ENCODE assay signal across 1 cellular context in the genomic region with DNA sequence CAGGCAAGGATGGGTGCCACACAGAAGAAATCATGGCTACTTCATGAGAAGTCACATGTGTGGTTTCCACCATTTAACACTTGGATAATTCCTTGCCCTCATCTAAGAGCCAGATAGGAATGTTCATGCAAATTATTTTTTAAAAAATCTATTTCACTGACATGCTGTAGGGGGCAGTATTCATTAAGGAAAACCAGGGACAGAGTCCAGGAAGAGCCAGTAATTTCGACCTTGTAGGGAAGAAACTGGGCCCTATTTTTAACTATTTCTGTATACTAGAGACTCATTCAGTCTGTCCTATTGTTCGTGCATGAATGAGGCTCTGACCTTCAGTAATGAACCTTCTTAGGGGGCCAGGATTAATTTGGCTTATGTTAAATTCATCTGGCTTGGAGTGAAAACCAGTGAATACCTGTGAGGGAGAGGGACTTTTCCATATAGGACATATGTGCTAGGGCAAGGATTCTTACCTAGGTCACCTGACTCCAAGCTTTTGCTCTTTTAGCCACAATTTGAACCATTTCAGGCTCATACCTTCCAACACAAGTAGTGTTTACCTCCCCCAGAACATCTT.
TF ChIP-seq lines count a peak whose summit lies in the region.

No MANE protein-coding gene starts in this region.

TF ChIP-seq in K562, 482 proteins besides CTCF, POLR2A, EP300 and RAD21 (continued from another document):
- TF ChIP-seq, protein P1, sequence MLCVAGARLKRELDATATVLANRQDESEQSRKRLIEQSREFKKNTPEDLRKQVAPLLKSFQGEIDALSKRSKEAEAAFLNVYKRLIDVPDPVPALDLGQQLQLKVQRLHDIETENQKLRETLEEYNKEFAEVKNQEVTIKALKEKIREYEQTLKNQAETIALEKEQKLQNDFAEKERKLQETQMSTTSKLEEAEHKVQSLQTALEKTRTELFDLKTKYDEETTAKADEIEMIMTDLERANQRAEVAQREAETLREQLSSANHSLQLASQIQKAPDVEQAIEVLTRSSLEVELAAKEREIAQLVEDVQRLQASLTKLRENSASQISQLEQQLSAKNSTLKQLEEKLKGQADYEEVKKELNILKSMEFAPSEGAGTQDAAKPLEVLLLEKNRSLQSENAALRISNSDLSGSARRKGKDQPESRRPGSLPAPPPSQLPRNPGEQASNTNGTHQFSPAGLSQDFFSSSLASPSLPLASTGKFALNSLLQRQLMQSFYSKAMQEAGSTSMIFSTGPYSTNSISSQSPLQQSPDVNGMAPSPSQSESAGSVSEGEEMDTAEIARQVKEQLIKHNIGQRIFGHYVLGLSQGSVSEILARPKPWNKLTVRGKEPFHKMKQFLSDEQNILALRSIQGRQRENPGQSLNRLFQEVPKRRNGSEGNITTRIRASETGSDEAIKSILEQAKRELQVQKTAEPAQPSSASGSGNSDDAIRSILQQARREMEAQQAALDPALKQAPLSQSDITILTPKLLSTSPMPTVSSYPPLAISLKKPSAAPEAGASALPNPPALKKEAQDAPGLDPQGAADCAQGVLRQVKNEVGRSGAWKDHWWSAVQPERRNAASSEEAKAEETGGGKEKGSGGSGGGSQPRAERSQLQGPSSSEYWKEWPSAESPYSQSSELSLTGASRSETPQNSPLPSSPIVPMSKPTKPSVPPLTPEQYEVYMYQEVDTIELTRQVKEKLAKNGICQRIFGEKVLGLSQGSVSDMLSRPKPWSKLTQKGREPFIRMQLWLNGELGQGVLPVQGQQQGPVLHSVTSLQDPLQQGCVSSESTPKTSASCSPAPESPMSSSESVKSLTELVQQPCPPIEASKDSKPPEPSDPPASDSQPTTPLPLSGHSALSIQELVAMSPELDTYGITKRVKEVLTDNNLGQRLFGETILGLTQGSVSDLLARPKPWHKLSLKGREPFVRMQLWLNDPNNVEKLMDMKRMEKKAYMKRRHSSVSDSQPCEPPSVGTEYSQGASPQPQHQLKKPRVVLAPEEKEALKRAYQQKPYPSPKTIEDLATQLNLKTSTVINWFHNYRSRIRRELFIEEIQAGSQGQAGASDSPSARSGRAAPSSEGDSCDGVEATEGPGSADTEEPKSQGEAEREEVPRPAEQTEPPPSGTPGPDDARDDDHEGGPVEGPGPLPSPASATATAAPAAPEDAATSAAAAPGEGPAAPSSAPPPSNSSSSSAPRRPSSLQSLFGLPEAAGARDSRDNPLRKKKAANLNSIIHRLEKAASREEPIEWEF (CRISPR knock-in tag; IDR thresholded peaks at IDR 0.05), result no peak
- TF ChIP-seq, protein P2, sequence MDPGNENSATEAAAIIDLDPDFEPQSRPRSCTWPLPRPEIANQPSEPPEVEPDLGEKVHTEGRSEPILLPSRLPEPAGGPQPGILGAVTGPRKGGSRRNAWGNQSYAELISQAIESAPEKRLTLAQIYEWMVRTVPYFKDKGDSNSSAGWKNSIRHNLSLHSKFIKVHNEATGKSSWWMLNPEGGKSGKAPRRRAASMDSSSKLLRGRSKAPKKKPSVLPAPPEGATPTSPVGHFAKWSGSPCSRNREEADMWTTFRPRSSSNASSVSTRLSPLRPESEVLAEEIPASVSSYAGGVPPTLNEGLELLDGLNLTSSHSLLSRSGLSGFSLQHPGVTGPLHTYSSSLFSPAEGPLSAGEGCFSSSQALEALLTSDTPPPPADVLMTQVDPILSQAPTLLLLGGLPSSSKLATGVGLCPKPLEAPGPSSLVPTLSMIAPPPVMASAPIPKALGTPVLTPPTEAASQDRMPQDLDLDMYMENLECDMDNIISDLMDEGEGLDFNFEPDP (CRISPR knock-in tag; IDR thresholded peaks at IDR 0.05), result no peak
- TF ChIP-seq, protein P3, sequence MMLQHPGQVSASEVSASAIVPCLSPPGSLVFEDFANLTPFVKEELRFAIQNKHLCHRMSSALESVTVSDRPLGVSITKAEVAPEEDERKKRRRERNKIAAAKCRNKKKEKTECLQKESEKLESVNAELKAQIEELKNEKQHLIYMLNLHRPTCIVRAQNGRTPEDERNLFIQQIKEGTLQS (IDR thresholded peaks at IDR 0.05), result no peak
- TF ChIP-seq, protein P3 (CRISPR knock-in tag; conservative IDR thresholded peaks at IDR 0.05), result no peak
TF ChIP-seq in K562: peak in this region for 0.
